In genomic region chr2:169653636-169654035, GRCh38 we compare ENCODE assay signal across 27 cellular contexts. TPM values are rescaled to one million over a fixed set of nuclear protein-coding genes. Genes with fewer than 3 reads are reported as not detected.
DNase-seq lines count a peak whose midpoint lies in the region; ATAC-seq, FAIRE-seq and TF ChIP-seq lines count a peak whose summit lies in the region.
"Had no signal": no experiment of that assay in that cellular context is flagged by ENCODE, and none has a peak within 500 bp of the region (broad histone marks: within the 10 kb centered on the region; RNA-seq: fewer than 3 reads in every experiment).

No MANE protein-coding gene starts in this region.

- no peak overlapping the region for H2AFZ ChIP-seq in HepG2 (ENCODE audit: low read length)
- no peak overlapping the region for H2AFZ ChIP-seq in mesenchymal stem cell (ENCODE audit: low read depth, low read length)

- H3K18ac ChIP-seq in mesenchymal stem cell (ENCODE audit: low read depth in 1 of 2, low read length in 2 of 2), result no peak overlapping the region

- H3K79me1 ChIP-seq in mesenchymal stem cell (replicated peaks; ENCODE audit: low read length, poor library complexity, severe bottlenecking), result no peaks in the 10 kb centered on the region

- no peak for FAIRE-seq in HepG2 (lab: Jason Lieb, UNC)
- FAIRE-seq: GM12891 had no signal

- BruUV-seq in HepG2 (replicated peaks; lab: Mats Ljungman, UMichigan), result no TSS peak

- no peak overlapping the region for H3K4ac ChIP-seq in mesenchymal stem cell (ENCODE audit: low read depth in 1 of 2, low read length in 2 of 2)

- H3K4me3 ChIP-seq in HepG2 (replicated peaks in 1 of 3; ENCODE audit: insufficient read depth in 1 of 3, low read depth in 2 of 3, low read length in 3 of 3) (no peak overlapping the region), right lobe of liver (no peak overlapping the region), RWPE2 (ENCODE audit: severe bottlenecking) (no peak overlapping the region), epithelial cell of esophagus (ENCODE audit: low read length) (no peak overlapping the region), mesenchymal stem cell (ENCODE audit: insufficient read depth in 1 of 2, low read depth in 1 of 2, low read length in 2 of 2) (no peak overlapping the region)
- H3K4me3 ChIP-seq: HAP-1, SK-N-MC had no signal

- H3K36me3 ChIP-seq in HepG2 (replicated peaks in 1 of 2; ENCODE audit: control insufficient read depth in 1 of 2, insufficient read depth in 2 of 2, low read length in 2 of 2) (no peaks in the 10 kb centered on the region), right lobe of liver (no peaks in the 10 kb centered on the region), RWPE2 (ENCODE audit: low read depth) (no peaks in the 10 kb centered on the region), mesenchymal stem cell (ENCODE audit: control insufficient read depth in 1 of 2, insufficient read depth in 2 of 2, low read depth in 1 of 2, low read length in 2 of 2) (no peaks in the 10 kb centered on the region)
- H3K36me3 ChIP-seq: HAP-1 had no signal

- H3K27ac Mint-ChIP-seq in activated T-cell treated with anti-CD3 and anti-CD28 coated beads, Interleukin-2, amount 50 U/mL, for 24 hours, result no peak overlapping the region

- WGBS in HepG2 (ENCODE audit: low lambda C conversion rate), result 19% methylated on average over 3 of the region's 3 CpGs
- 82% methylated on average over 3 of the region's 3 CpGs for WGBS in right lobe of liver (ENCODE audit: insufficient coverage, low coverage, low lambda C conversion rate, missing lambda C conversion rate)
- WGBS in mesenchymal stem cell, result 84% methylated on average over 2 of the region's 3 CpGs

- intact Hi-C loops in HepG2 (cut with micrococcal nuclease; ENCODE audit: unreplicated experiment), result no loop called here
- intact Hi-C loops in right lobe of liver (cut with DNase I), result no loop called here

- in situ Hi-C loops in HepG2 (cut with HindIII; ENCODE audit: extremely low pct_ligation_motif_present, low pct_unique_long_range_greater_than_20kb), result no loop called here

- TF ChIP-seq CTCF in HepG2 (CRISPR knock-in tag; IDR thresholded peaks at IDR 0.05) (no peak), right lobe of liver (IDR thresholded peaks at IDR 0.05) (no peak), RWPE2 (IDR thresholded peaks at IDR 0.05; ENCODE audit: poor library complexity, severe bottlenecking) (no peak), epithelial cell of esophagus (IDR thresholded peaks at IDR 0.05; ENCODE audit: insufficient read depth, low read depth, low read length, missing control alignments) (no peak)

- no peak overlapping the region for H4K91ac ChIP-seq in mesenchymal stem cell (ENCODE audit: low read length)

- H2BK5ac ChIP-seq in mesenchymal stem cell (ENCODE audit: low read depth, low read length, poor library complexity, severe bottlenecking), result no peak overlapping the region

- H3K36me3 Mint-ChIP-seq in activated T-cell treated with anti-CD3 and anti-CD28 coated beads, Interleukin-2, amount 50 U/mL, for 24 hours (ENCODE audit: low read depth), result no peaks in the 10 kb centered on the region

- H4K8ac ChIP-seq in mesenchymal stem cell (ENCODE audit: low read length), result no peak overlapping the region

- H2BK12ac ChIP-seq in mesenchymal stem cell (ENCODE audit: low read length in 2 of 2), result no peak overlapping the region

- no peak overlapping the region for H3K4me3 Mint-ChIP-seq in activated T-cell treated with anti-CD3 and anti-CD28 coated beads, Interleukin-2, amount 50 U/mL, for 24 hours

- no peaks in the 10 kb centered on the region for H3K27me3 ChIP-seq in HepG2 (ENCODE audit: control insufficient read depth in 1 of 2, insufficient read depth in 2 of 2, low read length in 2 of 2)
- no peaks in the 10 kb centered on the region for H3K27me3 ChIP-seq in right lobe of liver
- peaks cover 3% of the 10 kb centered on the region for H3K27me3 ChIP-seq in RWPE2 (ENCODE audit: insufficient read depth, poor library complexity, severe bottlenecking)
- H3K27me3 ChIP-seq in mesenchymal stem cell (ENCODE audit: control insufficient read depth in 1 of 2, insufficient read depth in 1 of 2, low read length in 2 of 2), result no peaks in the 10 kb centered on the region

- H3K9ac ChIP-seq in HepG2 (ENCODE audit: insufficient read depth, low read depth, low read length), result no peak overlapping the region
- H3K9ac ChIP-seq in mesenchymal stem cell (ENCODE audit: low read length), result no peak overlapping the region

- POLR2A ChIA-PET in HepG2 (lab: Yijun Ruan, JAX), result no interaction called here

- H3K27ac ChIP-seq in HepG2 (ENCODE audit: extremely low read length, insufficient read depth, low read length) (no peak overlapping the region), right lobe of liver (no peak overlapping the region), RWPE2 (ENCODE audit: poor library complexity, severe bottlenecking) (no peak overlapping the region), mesenchymal stem cell (ENCODE audit: low read length, poor library complexity, severe bottlenecking) (no peak overlapping the region)
- H3K27ac ChIP-seq: HL-60, RWPE1, SK-N-MC had no signal

- H2BK15ac ChIP-seq in mesenchymal stem cell (ENCODE audit: low read depth, poor library complexity, severe bottlenecking), result no peak overlapping the region

- DNase-seq in HepG2 (ENCODE audit: low spot score) (no peak), right lobe of liver (no peak), RWPE2 (ENCODE audit: low spot score) (no peak), epithelial cell of esophagus (ENCODE audit: low read depth) (peak; percentile 52), DMS153 treated with DMSO at 0.1 percent for 48 hours (lab: John Stamatoyannopoulos, UW; ENCODE audit: unreplicated experiment) (no peak), mesenchymal stem cell (no peak)
- no peak for DNase-seq in activated T-cell treated with anti-CD3 and anti-CD28 coated beads, Interleukin-2, amount 50 U/mL, for 24 hours
- no peak for DNase-seq in activated CD4-positive, CD25-positive, alpha-beta regulatory T cell (lab: John Stamatoyannopoulos, UW)
- DNase-seq: 8988T, Calu3, DMS153, EL, GF-D8, GOT3, Karpas-422, NCI-H1105, NCI-H1436 treated with DMSO at 0.1 percent for 48 hours, NCI-H1930, NCI-H446 treated with DMSO at 0.1 percent for 48 hours, NCI-H526 treated with DMSO at 0.1 percent for 48 hours, SIG-M5 had no signal

- H2AK5ac ChIP-seq in mesenchymal stem cell (ENCODE audit: low read length, severe bottlenecking), result no peak overlapping the region

- peaks cover 18% of the 10 kb centered on the region for H3K27me3 Mint-ChIP-seq in activated T-cell treated with anti-CD3 and anti-CD28 coated beads, Interleukin-2, amount 50 U/mL, for 24 hours

- no peaks in the 10 kb centered on the region for H4K20me1 ChIP-seq in HepG2 (ENCODE audit: insufficient read depth, low read length)

- H3K79me2 ChIP-seq in HepG2 (ENCODE audit: insufficient read depth, low read length), result no peaks in the 10 kb centered on the region

- no peak overlapping the region for H3K14ac ChIP-seq in mesenchymal stem cell (ENCODE audit: low read length in 2 of 2)

- H3K4me2 ChIP-seq in HepG2 (ENCODE audit: low read depth, low read length), result no peak overlapping the region
- no peak overlapping the region for H3K4me2 ChIP-seq in mesenchymal stem cell (ENCODE audit: low read length, poor library complexity, severe bottlenecking)

- no peaks in the 10 kb centered on the region for H3K9me3 Mint-ChIP-seq in activated T-cell treated with anti-CD3 and anti-CD28 coated beads, Interleukin-2, amount 50 U/mL, for 24 hours

- H3K9me3 ChIP-seq in HepG2 (ENCODE audit: low read length) (no peaks in the 10 kb centered on the region), right lobe of liver (no peaks in the 10 kb centered on the region), RWPE2 (ENCODE audit: severe bottlenecking) (no peaks in the 10 kb centered on the region), mesenchymal stem cell (ENCODE audit: control insufficient read depth, low read length) (no peaks in the 10 kb centered on the region)
- H3K9me3 ChIP-seq: HAP-1 had no signal

- H2BK120ac ChIP-seq in mesenchymal stem cell (ENCODE audit: low read depth, low read length), result no peak overlapping the region

- no peak for TF ChIP-seq POLR2A in HepG2 (IDR thresholded peaks at IDR 0.05; ENCODE audit: insufficient read depth in 1 of 2, low read depth in 2 of 2, low read length in 2 of 2)
- no peak for TF ChIP-seq POLR2A in right lobe of liver (IDR thresholded peaks at IDR 0.05)

- ATAC-seq in HepG2, result peak; percentile 23
- ATAC-seq in right lobe of liver, result no peak
- ATAC-seq in RWPE2 (ENCODE audit: low read depth), result peak; percentile 73; the same call in 2 of the 3 replicates

- H3K4me1 Mint-ChIP-seq in activated T-cell treated with anti-CD3 and anti-CD28 coated beads, Interleukin-2, amount 50 U/mL, for 24 hours (ENCODE audit: low read depth), result no peaks in the 10 kb centered on the region

- CTCF ChIA-PET in HepG2 (lab: Yijun Ruan, JAX; ENCODE audit: low intra/inter-chr PET ratio, low total read pairs), result no interaction called here

- no peak for TF ChIP-seq EP300 in HepG2 (IDR thresholded peaks at IDR 0.05; ENCODE audit: low read depth in 2 of 2, low read length in 2 of 2)
- TF ChIP-seq EP300 in HepG2 (CRISPR knock-in tag; IDR thresholded peaks at IDR 0.05; ENCODE audit: borderline replicate concordance), result no peak

- H3K23ac ChIP-seq in mesenchymal stem cell (ENCODE audit: low read length in 2 of 2), result no peak overlapping the region

- TF ChIP-seq RAD21 in HepG2 (CRISPR knock-in tag; IDR thresholded peaks at IDR 0.05), result no peak

- H3K4me1 ChIP-seq in HepG2 (ENCODE audit: insufficient read depth, low read length) (no peaks in the 10 kb centered on the region), right lobe of liver (no peaks in the 10 kb centered on the region), RWPE2 (ENCODE audit: insufficient read depth, poor library complexity, severe bottlenecking) (no peaks in the 10 kb centered on the region), mesenchymal stem cell (ENCODE audit: control insufficient read depth, insufficient read depth, low read depth, low read length) (no peaks in the 10 kb centered on the region)
- H3K4me1 ChIP-seq: HAP-1 had no signal

RNA-seq across cellular contexts. Expression of gene CFAP210, which starts 40.6 kb away (rescaled TPM):
- total RNA-seq in HepG2 (2016; rRNA removed; fragmentation: Illumina TruSeq; extraction: Trizol), result 0.14 and 0.18 TPM in 2 replicates
- 0.35 TPM in 1 of 2 replicates, not detected in the other for total RNA-seq in HepG2 (2016; cell fraction: cytosol; rRNA removed; fragmentation: Illumina TruSeq; extraction: Trizol; ENCODE audit: low read depth)
- total RNA-seq in HepG2 (2016; cell fraction: insoluble cytoplasmic fraction; rRNA removed; fragmentation: Illumina TruSeq; extraction: Trizol), result 0.07 TPM in 1 of 2 replicates, not detected in the other
- total RNA-seq in HepG2 (2016; cell fraction: membrane; rRNA removed; fragmentation: Illumina TruSeq; extraction: Trizol), result not detected in 2 replicates
- total RNA-seq in HepG2 (2016; cell fraction: nucleus; rRNA removed; fragmentation: Illumina TruSeq; extraction: Trizol), result not detected in 2 replicates
- polyA plus RNA-seq in HepG2 (2011; rRNA removed), result not detected in 2 replicates
- polyA plus RNA-seq in HepG2 (2011; cell fraction: cytosol; rRNA removed), result not detected in 2 replicates
- polyA plus RNA-seq in HepG2 (2011; cell fraction: nucleus; rRNA removed), result not detected in 2 replicates
- not detected in 2 replicates for polyA plus RNA-seq in HepG2 (2012)
- not detected in 2 replicates for polyA plus RNA-seq in HepG2 (2016; cell fraction: cytosol; fragmentation: Illumina TruSeq; extraction: Trizol; ENCODE audit: low read depth)
- not detected in 2 replicates for polyA plus RNA-seq in HepG2 (2016; cell fraction: insoluble cytoplasmic fraction; fragmentation: Illumina TruSeq; extraction: Trizol; ENCODE audit: low read depth)
- not detected in 2 replicates for polyA plus RNA-seq in HepG2 (2016; cell fraction: membrane; fragmentation: Illumina TruSeq; extraction: Trizol; ENCODE audit: low read depth)
- not detected in 2 replicates for polyA plus RNA-seq in HepG2 (2016; cell fraction: nucleus; fragmentation: Illumina TruSeq; extraction: Trizol; ENCODE audit: insufficient read depth, low read depth)
- polyA minus RNA-seq in HepG2 (2011; rRNA and poly(A)+ RNA removed; ENCODE audit: low replicate concordance), result not detected in 2 replicates
- polyA minus RNA-seq in HepG2 (2011; cell fraction: cytosol; rRNA and poly(A)+ RNA removed), result not detected in 2 replicates
- not detected in 2 replicates for polyA minus RNA-seq in HepG2 (2011; cell fraction: nucleus; rRNA and poly(A)+ RNA removed)
- total RNA-seq in right lobe of liver, result under 1 TPM in 1 of 6 experiments, not detected in 5; 0.86 TPM
- polyA plus RNA-seq in mesenchymal stem cell (2013, experiment 1 of 2), result 0.17 TPM
- 0.15 TPM for polyA plus RNA-seq in mesenchymal stem cell (2013, experiment 2 of 2)
- total RNA-seq: Calu3 had no signal
- polyA plus RNA-seq: BJ had no signal

RNA-seq across cellular contexts. Expression of gene PHOSPHO2, which starts 40.6 kb away (rescaled TPM):
- 11.4 and 14.6 TPM in 2 replicates for total RNA-seq in HepG2 (2016; rRNA removed; fragmentation: Illumina TruSeq; extraction: Trizol)
- 3.4 and 4.3 TPM in 2 replicates for total RNA-seq in HepG2 (2016; cell fraction: cytosol; rRNA removed; fragmentation: Illumina TruSeq; extraction: Trizol; ENCODE audit: low read depth)
- 10.8 and 13.8 TPM in 2 replicates for total RNA-seq in HepG2 (2016; cell fraction: insoluble cytoplasmic fraction; rRNA removed; fragmentation: Illumina TruSeq; extraction: Trizol)
- total RNA-seq in HepG2 (2016; cell fraction: membrane; rRNA removed; fragmentation: Illumina TruSeq; extraction: Trizol), result 7.5 and 11.0 TPM in 2 replicates
- 24.5 and 26.6 TPM in 2 replicates for total RNA-seq in HepG2 (2016; cell fraction: nucleus; rRNA removed; fragmentation: Illumina TruSeq; extraction: Trizol)
- 4.8 and 6.1 TPM in 2 replicates for polyA plus RNA-seq in HepG2 (2011; rRNA removed)
- 2.0 and 2.6 TPM in 2 replicates for polyA plus RNA-seq in HepG2 (2011; cell fraction: cytosol; rRNA removed)
- polyA plus RNA-seq in HepG2 (2011; cell fraction: nucleus; rRNA removed), result 5.9 and 7.6 TPM in 2 replicates
- polyA plus RNA-seq in HepG2 (2012), result 8.5 and 13.0 TPM in 2 replicates
- 7.1 and 9.6 TPM in 2 replicates for polyA plus RNA-seq in HepG2 (2016; cell fraction: cytosol; fragmentation: Illumina TruSeq; extraction: Trizol; ENCODE audit: low read depth)
- polyA plus RNA-seq in HepG2 (2016; cell fraction: insoluble cytoplasmic fraction; fragmentation: Illumina TruSeq; extraction: Trizol; ENCODE audit: low read depth), result 12.8 and 16.8 TPM in 2 replicates
- polyA plus RNA-seq in HepG2 (2016; cell fraction: membrane; fragmentation: Illumina TruSeq; extraction: Trizol; ENCODE audit: low read depth), result 9.5 and 11.4 TPM in 2 replicates
- polyA plus RNA-seq in HepG2 (2016; cell fraction: nucleus; fragmentation: Illumina TruSeq; extraction: Trizol; ENCODE audit: insufficient read depth, low read depth), result 16.2 and 18.6 TPM in 2 replicates
- 0.30 and 0.96 TPM in 2 replicates for polyA minus RNA-seq in HepG2 (2011; rRNA and poly(A)+ RNA removed; ENCODE audit: low replicate concordance)
- polyA minus RNA-seq in HepG2 (2011; cell fraction: cytosol; rRNA and poly(A)+ RNA removed), result 3.1 and 3.5 TPM in 2 replicates
- 28.7 and 32.4 TPM in 2 replicates for polyA minus RNA-seq in HepG2 (2011; cell fraction: nucleus; rRNA and poly(A)+ RNA removed)
- 1 to 10 TPM; 1.8 to 5.6 (median 2.8) TPM for total RNA-seq in right lobe of liver
- polyA plus RNA-seq in mesenchymal stem cell (2013, experiment 1 of 2), result 1.5 TPM
- polyA plus RNA-seq in mesenchymal stem cell (2013, experiment 2 of 2), result 1.5 TPM

Comparison
In these comparisons a context has a peak if more than half of its experiments do, and no peak if none do; other contexts are left out.
1. ATAC-seq: peak in HepG2 (single experiment) and RWPE2 (single experiment); none in right lobe of liver (0 of 4).